In genomic region chr14:105904379-105904778, GRCh38 we compare ENCODE assay signal across 23 cellular contexts.
"Had no signal": no experiment of that assay in that cellular context is flagged by ENCODE, and none has a peak within 500 bp of the region (broad histone marks: within the 10 kb centered on the region; RNA-seq: fewer than 3 reads in every experiment).

No MANE protein-coding gene starts in this region.

- H3K27ac Mint-ChIP-seq: progenitor cell of endocrine pancreas had no signal

- H3K4me3 ChIP-seq: dorsolateral prefrontal cortex, lung, right lobe of liver, testis, tibial artery, upper lobe of left lung had no signal

- ATAC-seq: naive thymus-derived CD8-positive, alpha-beta T cell; right lobe of liver had no signal

- H3K9me3 ChIP-seq: neutrophil, right lobe of liver, testis, upper lobe of left lung had no signal

- H3K9ac ChIP-seq: parathyroid adenoma had no signal

- H2AFZ ChIP-seq: parathyroid adenoma had no signal

- H3K27me3 Mint-ChIP-seq: progenitor cell of endocrine pancreas had no signal

- H3K27ac ChIP-seq: dorsolateral prefrontal cortex, neutrophil, parathyroid adenoma, right lobe of liver, testis, tibial artery, upper lobe of left lung had no signal

- H3K4me3 Mint-ChIP-seq: naive thymus-derived CD8-positive, alpha-beta T cell had no signal

- FAIRE-seq: colon, frontal cortex, keratinocyte, small intestine, urothelium cell line had no signal

- H3K36me3 ChIP-seq: neutrophil, right lobe of liver, tibial artery, upper lobe of left lung had no signal

- DNase-seq: dorsolateral prefrontal cortex; effector CD4-positive, alpha-beta T cell; hypothalamus; mesendoderm; midbrain; naive thymus-derived CD8-positive, alpha-beta T cell; right lobe of liver; small intestine; stimulated activated CD4-positive, alpha-beta T cell treated with anti-CD3 and anti-CD28 coated beads, Interleukin-15, amount 100 ng/mL, for 24 hours; stimulated activated CD4-positive, alpha-beta T cell treated with anti-CD3 and anti-CD28 coated beads, Interleukin-2, amount 100 ng/mL, for 48 hours; stimulated activated naive CD4-positive, alpha-beta T cell treated with Interleukin-2 at 50 U/mL for 16 hours; substantia nigra; testis; tibial artery had no signal

- H3K27me3 ChIP-seq: right lobe of liver, testis, upper lobe of left lung had no signal

- H3K79me2 ChIP-seq: parathyroid adenoma had no signal

- H3K4me1 ChIP-seq: parathyroid adenoma, right lobe of liver, testis, tibial artery, upper lobe of left lung had no signal
